Comparison of ENCODE assay signal across 32 cellular contexts in the genomic region with DNA sequence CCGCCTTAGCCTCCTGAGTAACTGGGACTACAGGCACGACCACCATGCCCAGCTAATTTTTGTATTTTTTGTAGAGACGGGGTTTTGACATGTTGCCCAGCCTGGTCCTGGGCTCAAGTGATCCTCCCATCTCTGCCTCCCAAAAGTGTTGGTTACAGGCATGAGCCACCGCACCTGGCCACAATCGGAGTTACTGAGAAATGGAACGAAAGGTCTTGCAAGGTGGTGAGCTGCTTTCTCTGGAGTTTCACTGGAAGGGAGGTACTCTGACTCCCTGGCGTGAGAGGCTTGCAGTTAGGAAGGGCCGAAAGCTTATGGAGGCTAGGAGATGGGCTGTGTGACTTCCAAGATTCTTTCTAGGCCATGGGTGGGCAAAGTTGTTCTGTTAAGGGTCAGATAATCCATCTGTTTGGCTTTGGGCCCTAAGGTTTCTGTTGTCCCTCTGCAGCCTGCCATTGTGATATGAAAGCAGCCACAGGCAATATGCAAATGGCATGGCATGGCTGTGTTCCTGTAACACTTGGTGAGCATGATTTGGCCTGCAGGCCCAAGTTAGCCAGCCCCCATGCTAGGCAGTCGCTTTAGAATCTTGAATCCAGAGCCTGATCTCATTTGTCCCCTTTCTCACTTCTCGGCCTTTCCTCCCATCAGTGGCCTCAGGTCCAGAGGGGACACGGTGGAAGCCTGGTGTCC. TPM values are rescaled to one million over a fixed set of nuclear protein-coding genes. Genes with fewer than 3 reads are reported as not detected.
"Had no signal": no experiment of that assay in that cellular context is flagged by ENCODE, and none has a peak within 500 bp of the region (broad histone marks: within the 10 kb centered on the region; RNA-seq: fewer than 3 reads in every experiment).

No MANE protein-coding gene starts in this region.

- ATAC-seq: PC-3, SK-N-SH treated with all-trans-retinoic acid at 6 μM for 48 hours, T-cell had no signal

- H3K9ac ChIP-seq: KMS-11 had no signal

- DNase-seq: Karpas-422, NCI-H1048, NCI-H1092 treated with DMSO at 0.1 percent for 48 hours, NCI-H1105 treated with DMSO at 0.1 percent for 48 hours, NCI-H1417, NCI-H1436, NCI-H146, NCI-H1694, NCI-H187, NCI-H1930, NCI-H2029 treated with DMSO at 0.1 percent for 48 hours, NCI-H2081 treated with DMSO at 0.1 percent for 48 hours, NCI-H2107, NCI-H2171, NCI-H226, NCI-H446 treated with DMSO at 0.1 percent for 48 hours, NCI-H510A, NCI-H524, NCI-H69, NCI-H748 treated with DMSO at 0.1 percent for 48 hours, NCI-H82, OCI-M1, PC-3, Peyer's patch, Right ventricle myocardium superior, RPMI8226, SHP77 treated with DMSO at 0.1 percent for 48 hours, T-cell had no signal

- H3K27ac ChIP-seq: KMS-11, Peyer's patch, SK-N-MC had no signal

- H3K4me1 ChIP-seq: Peyer's patch had no signal

- H3K27me3 ChIP-seq: Peyer's patch had no signal

- H3K9me3 ChIP-seq: Peyer's patch had no signal

- H3K36me3 ChIP-seq: Peyer's patch had no signal

- H3K4me3 ChIP-seq: Peyer's patch, SK-N-MC had no signal

- H3K4me2 ChIP-seq: KMS-11 had no signal

RNA-seq across cellular contexts. Expression of gene EFHD1, which starts 7.9 kb away (rescaled TPM):
- total RNA-seq: MCF 10A had no signal
